8 cellular contexts compared by ENCODE assay signal in genomic region chr3:13451301-13451673, GRCh38. TPM values are rescaled to one million over a fixed set of nuclear protein-coding genes. Genes with fewer than 3 reads are reported as not detected.
DNase-seq lines count a peak whose midpoint lies in the region; ATAC-seq and TF ChIP-seq lines count a peak whose summit lies in the region.

No MANE protein-coding gene starts in this region.

- H3K27me3 Mint-ChIP-seq in IgD-negative memory B cell (no peaks in the 10 kb centered on the region), glutamatergic neuron (ENCODE audit: unreplicated experiment) (no peaks in the 10 kb centered on the region)
- no peaks in the 10 kb centered on the region for H3K27me3 Mint-ChIP-seq in activated CD8-positive, alpha-beta memory T cell treated with anti-CD3 and anti-CD28 coated beads, Interleukin-2, amount 10 ng/mL, durations not matched to agents 7 days and 5 days

- peak; percentile 26 for ATAC-seq in activated CD8-positive, alpha-beta memory T cell treated with anti-CD3 and anti-CD28 coated beads, Interleukin-2, amount 10 ng/mL, durations not matched to agents 7 days and 5 days
- peak; percentile 22 for ATAC-seq in sciatic nerve

- no peaks in the 10 kb centered on the region for H3K36me3 Mint-ChIP-seq in IgD-negative memory B cell
- no peaks in the 10 kb centered on the region for H3K36me3 Mint-ChIP-seq in activated CD8-positive, alpha-beta memory T cell treated with anti-CD3 and anti-CD28 coated beads, Interleukin-2, amount 10 ng/mL, durations not matched to agents 7 days and 5 days
- H3K36me3 Mint-ChIP-seq in glutamatergic neuron (ENCODE audit: unreplicated experiment), result no peaks in the 10 kb centered on the region

- H3K4me3 Mint-ChIP-seq in IgD-negative memory B cell (peak overlapping the region; percentile 74 to 98 (median 90)), glutamatergic neuron (ENCODE audit: unreplicated experiment) (peak overlapping the region; percentile 92)
- peak overlapping the region; percentile 80 for H3K4me3 Mint-ChIP-seq in activated CD8-positive, alpha-beta memory T cell treated with anti-CD3 and anti-CD28 coated beads, Interleukin-2, amount 10 ng/mL, durations not matched to agents 7 days and 5 days

- TF ChIP-seq CTCF in glutamatergic neuron (IDR thresholded peaks at IDR 0.05; ENCODE audit: partially characterized antibody, unreplicated experiment), result no peak

- H3K4me1 Mint-ChIP-seq in IgD-negative memory B cell (peaks cover 6 to 13% (median 10%) of the 10 kb centered on the region in 3 donors), glutamatergic neuron (ENCODE audit: low read depth, unreplicated experiment) (no peaks in the 10 kb centered on the region)
- peaks cover 22% of the 10 kb centered on the region for H3K4me1 Mint-ChIP-seq in activated CD8-positive, alpha-beta memory T cell treated with anti-CD3 and anti-CD28 coated beads, Interleukin-2, amount 10 ng/mL, durations not matched to agents 7 days and 5 days

- H3K27ac Mint-ChIP-seq in IgD-negative memory B cell, result peak overlapping the region; percentile 64 to 95 (median 78)
- peak overlapping the region; percentile 82 for H3K27ac Mint-ChIP-seq in activated CD8-positive, alpha-beta memory T cell treated with anti-CD3 and anti-CD28 coated beads, Interleukin-2, amount 10 ng/mL, durations not matched to agents 7 days and 5 days
- peak overlapping the region; percentile 82 for H3K27ac Mint-ChIP-seq in glutamatergic neuron (ENCODE audit: unreplicated experiment)

- DNase-seq in SIG-M5 treated with dmso at 0.1 percent for 504 hours (lab: John Stamatoyannopoulos, UW; ENCODE audit: unreplicated experiment) (peak; percentile 25), SIG-M5 (lab: John Stamatoyannopoulos, UW) (no peak), glutamatergic neuron (no peak), sciatic nerve (ENCODE audit: low spot score) (no peak), HCEC 1CT (no peak), NCI-H2107 (lab: John Stamatoyannopoulos, UW) (no peak)
- no peak for DNase-seq in activated CD8-positive, alpha-beta memory T cell treated with anti-CD3 and anti-CD28 coated beads, Interleukin-2, amount 10 ng/mL, durations not matched to agents 7 days and 5 days

- intact Hi-C loops in sciatic nerve (cut with DNase I), result loop anchor here (10.0 kb wide), 1 partner anchor 356 kb away; no protein-coding TSS in a partner anchor

- no peaks in the 10 kb centered on the region for H3K9me3 Mint-ChIP-seq in IgD-negative memory B cell
- H3K9me3 Mint-ChIP-seq in activated CD8-positive, alpha-beta memory T cell treated with anti-CD3 and anti-CD28 coated beads, Interleukin-2, amount 10 ng/mL, durations not matched to agents 7 days and 5 days (ENCODE audit: low read depth), result no peaks in the 10 kb centered on the region
- H3K9me3 Mint-ChIP-seq in glutamatergic neuron (ENCODE audit: unreplicated experiment), result peaks cover 2% of the 10 kb centered on the region

- CTCF ChIA-PET in activated CD8-positive, alpha-beta memory T cell treated with anti-CD3 and anti-CD28 coated beads, Interleukin-2, amount 10 ng/mL, durations not matched to agents 7 days and 5 days (lab: Charles Lee), result interaction anchor here (0.8 to 6.2 kb wide), 24 partner anchors 11 to 439 kb away, joined by 3 to 89 read pairs (median 6); partner anchors contain the start of genes HDAC11 and NUP210

RNA-seq across cellular contexts. Expression of gene HDAC11, which starts 28.8 kb away (rescaled TPM):
- 1.3 TPM for polyA plus RNA-seq in IgD-negative memory B cell
- total RNA-seq in activated CD8-positive, alpha-beta memory T cell treated with anti-CD3 and anti-CD28 coated beads, Interleukin-2, amount 10 ng/mL, durations not matched to agents 7 days and 5 days, result 1 to 10 TPM in 1 of 2 experiments, under 1 TPM in 1; 0.70 to 1.2 TPM
- total RNA-seq in glutamatergic neuron (ENCODE audit: unreplicated experiment) (19.8 TPM), sciatic nerve (38.8 TPM)

RNA-seq across cellular contexts. Expression of gene NUP210, which starts 31.2 kb away (rescaled TPM):
- 72.2 TPM for polyA plus RNA-seq in IgD-negative memory B cell
- total RNA-seq in activated CD8-positive, alpha-beta memory T cell treated with anti-CD3 and anti-CD28 coated beads, Interleukin-2, amount 10 ng/mL, durations not matched to agents 7 days and 5 days, result 100 to 1,000 TPM; 186 to 236 TPM
- 2.4 TPM for total RNA-seq in glutamatergic neuron (ENCODE audit: unreplicated experiment)
- total RNA-seq in sciatic nerve, result 5.5 TPM

Comparison
In these comparisons a context has a peak if more than half of its experiments do, and no peak if none do; other contexts are left out.
1. RNA of gene NUP210, which starts 31.2 kb away (total RNA-seq): 186 to 236 TPM in activated CD8-positive, alpha-beta memory T cell treated with anti-CD3 and anti-CD28 coated beads, Interleukin-2, amount 10 ng/mL, durations not matched to agents 7 days and 5 days; 5.5 TPM in sciatic nerve (single experiment) and 2.4 TPM in glutamatergic neuron (single experiment); every median in the first group is over 10 times any median in the second.
2. Peak in every context shown above with its lines, with median percentiles within 50 percentile points of each other: H3K27ac Mint-ChIP-seq and H3K4me3 Mint-ChIP-seq.